26 cellular contexts compared by ENCODE assay signal in the genomic region with DNA sequence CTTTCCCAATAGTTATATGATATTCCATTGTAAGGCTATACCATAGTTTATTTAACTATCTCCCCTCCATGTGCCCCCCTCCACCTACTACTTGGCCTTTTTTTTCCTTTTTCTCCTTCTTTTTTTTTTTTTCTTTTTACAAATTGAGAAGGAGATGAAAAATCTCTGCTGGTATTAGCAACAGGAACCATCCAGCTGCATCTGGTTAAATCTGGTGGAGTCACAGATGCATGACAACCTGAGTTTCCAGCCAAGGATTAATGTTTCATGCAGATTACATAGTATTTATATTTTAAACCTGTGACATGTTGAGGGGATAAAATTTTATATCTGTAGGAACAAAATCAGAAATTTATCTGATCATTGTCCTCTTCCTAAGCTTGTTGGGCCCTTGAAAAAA.
"Had no signal": no experiment of that assay in that cellular context is flagged by ENCODE, and none has a peak within 500 bp of the region (broad histone marks: within the 10 kb centered on the region; RNA-seq: fewer than 3 reads in every experiment).

No MANE protein-coding gene starts in this region.

- H3K36me3 ChIP-seq: neutrophil, pancreas, prostate gland, right lobe of liver, sigmoid colon, suprapubic skin, tibial nerve, upper lobe of left lung, vagina had no signal

- DNase-seq: naive thymus-derived CD4-positive, alpha-beta T cell; natural killer cell; nephron progenitor cell; nucleus accumbens; pancreas; right cardiac atrium; right lobe of liver; sigmoid colon; small intestine; stimulated activated CD4-positive, alpha-beta T cell treated with anti-CD3 and anti-CD28 coated beads, Interleukin-15, amount 100 ng/mL, for 24 hours; stimulated activated CD4-positive, alpha-beta T cell treated with anti-CD3 and anti-CD28 coated beads, Interleukin-2, amount 100 ng/mL, for 24 hours; stimulated activated CD4-positive, alpha-beta T cell treated with anti-CD3 and anti-CD28 coated beads, Interleukin-2, amount 100 ng/mL, for 48 hours; stimulated activated CD4-positive, alpha-beta T cell treated with anti-CD3 and anti-CD28 coated beads, Interleukin-4, amount 100 ng/mL, for 4 hours; stimulated activated CD8-positive, alpha-beta memory T cell treated with anti-CD3 and anti-CD28 coated beads, Interleukin-4, amount 100 ng/mL, for 48 hours; stimulated activated naive CD4-positive, alpha-beta T cell; stimulated activated naive CD8-positive, alpha-beta T cell treated with anti-CD3 and anti-CD28 coated beads, Interleukin-15, amount 100 ng/mL, for 72 hours; stimulated activated naive CD8-positive, alpha-beta T cell treated with anti-CD3 and anti-CD28 coated beads, Interleukin-15, Interleukin-2, amounts not matched to agents 100 U/mL and 50 U/mL, for 24 hours; substantia nigra; testis; trophoblast cell; upper lobe of left lung had no signal

- H3K27me3 ChIP-seq: neutrophil, pancreas, right lobe of liver, sigmoid colon, suprapubic skin, testis, tibial nerve, upper lobe of left lung, vagina had no signal

- H3K4me3 ChIP-seq: pancreas, prostate gland, right lobe of liver, sigmoid colon, suprapubic skin, testis, tibial nerve, upper lobe of left lung, vagina had no signal

- H3K9me3 ChIP-seq: neutrophil, pancreas, prostate gland, right lobe of liver, sigmoid colon, suprapubic skin, testis, tibial nerve, upper lobe of left lung, vagina had no signal

- H3K4me1 ChIP-seq: prostate gland, right lobe of liver, testis, vagina had no signal

- H3K27ac ChIP-seq: neutrophil, pancreas, prostate gland, right lobe of liver, sigmoid colon, suprapubic skin, testis, tibial nerve, upper lobe of left lung, vagina had no signal
